ENCODE assay signal across 8 cellular contexts in the genomic region with DNA sequence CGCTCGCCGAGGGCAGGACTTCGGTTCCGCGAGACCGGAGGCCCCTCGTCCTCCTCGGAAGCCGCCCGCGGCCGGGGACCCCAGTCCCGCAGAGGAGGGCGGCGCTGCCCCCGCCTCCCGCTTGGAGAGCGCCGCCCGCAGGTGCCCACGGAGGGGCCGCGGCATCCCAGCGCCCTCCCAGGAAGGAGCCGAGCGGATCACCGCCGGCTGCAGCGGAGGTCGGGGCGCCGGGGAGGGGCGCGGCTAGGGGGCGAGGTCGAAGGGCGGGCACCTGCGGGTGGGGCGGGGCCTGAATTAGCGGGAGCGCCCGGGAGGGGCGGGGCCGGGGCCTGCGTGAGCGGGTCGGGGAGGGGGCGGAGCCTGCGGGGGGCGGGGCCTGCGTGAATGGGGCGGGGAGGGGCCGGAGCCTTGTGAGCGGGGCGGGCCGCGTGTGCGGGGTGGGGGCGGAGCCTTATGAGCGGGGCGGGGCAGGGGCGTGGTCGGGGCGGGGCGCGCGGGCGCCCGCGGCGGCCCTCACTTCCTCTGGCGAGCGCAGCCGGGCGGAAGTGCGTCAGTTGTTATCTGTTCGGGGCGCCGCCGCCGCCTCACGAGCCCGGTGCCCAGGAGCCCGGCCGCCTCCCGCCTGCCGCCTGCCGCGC. TPM values are rescaled to one million over a fixed set of nuclear protein-coding genes. Genes with fewer than 3 reads are reported as not detected.
DNase-seq lines count a peak whose midpoint lies in the region; ATAC-seq and TF ChIP-seq lines count a peak whose summit lies in the region.

TSS of gene FBRSL1 (plus strand) at position 550 of the 638 bp plus-strand sequence.

- intact Hi-C loops in A673 (cut with micrococcal nuclease; ENCODE audit: unreplicated experiment) (no loop called here), spleen (cut with DNase I; ENCODE audit: low total_unique reads) (no loop called here)

- H3K4me3 ChIP-seq in A673 (ENCODE audit: low read depth, low read length, poor library complexity, severe bottlenecking) (peak within 1 kb of the TSS; percentile 72), spleen (peak within 1 kb of the TSS; percentile 63 to 90 (median 80))

- POLR2A ChIA-PET in A673 (lab: Charles Lee; ENCODE audit: low non-redundant PET), result no interaction called here

- DNase-seq in A673 (ENCODE audit: low spot score), result peak; percentile 90
- peak; percentile 95 for DNase-seq in NCI-H345 (lab: John Stamatoyannopoulos, UW)
- peak; percentile 85 for DNase-seq in activated CD4-positive, CD25-positive, alpha-beta regulatory T cell treated with anti-CD3 and anti-CD28 coated beads, Interleukin-2, amount 50 U/mL, for 16 hours (ENCODE audit: low read depth, low spot score)
- DNase-seq in caudate nucleus (lab: John Stamatoyannopoulos, UW), result peak in 59 of 61 donors; percentile 44 to 96 (median 88)
- peak; percentile 97 for DNase-seq in islet precursor cell
- DNase-seq in spleen, result peak; percentile 98

- peaks cover 17% of the 10 kb centered on the region for H3K4me1 ChIP-seq in A673 (ENCODE audit: insufficient read depth, low read length, poor library complexity, severe bottlenecking)
- H3K4me1 ChIP-seq in spleen, result peaks cover 45 to 71% (median 61%) of the 10 kb centered on the region in 6 donors

- ATAC-seq in GM18873 (IDR thresholded peaks at IDR 0.05; ENCODE audit: low FRiP score, unreplicated experiment) (peak; percentile 43), HG03159 (IDR thresholded peaks at IDR 0.05; ENCODE audit: unreplicated experiment) (peak; percentile 59)

- CTCF ChIA-PET in A673 (lab: Charles Lee), result no interaction called here

- H3K27ac ChIP-seq in A673 (ENCODE audit: low read depth, low read length, poor library complexity, severe bottlenecking) (peak within 1 kb of the TSS; percentile 65), caudate nucleus (ENCODE audit: low read depth, low read length) (peak within 1 kb of the TSS; percentile 44), spleen (peak within 1 kb of the TSS; percentile 48 to 98 (median 96))

- H3K9me3 ChIP-seq in A673 (ENCODE audit: low read depth, low read length, poor library complexity, severe bottlenecking) (no peaks in the 10 kb centered on the region), spleen (no peaks in the 10 kb centered on the region)

- TF ChIP-seq POLR2A in spleen (IDR thresholded peaks at IDR 0.05), result peak in 2 of 3 donors; percentile 49 to 61

- BruUV-seq in A673 (replicated peaks; lab: Mats Ljungman, UMichigan), result no TSS peak

- WGBS in spleen, 5 donors, result 0 to 2% (median 1%) methylated on average over 18 to 90 of the region's 90 CpGs; no CpG with 5 or more reads in 1 of the 5 donors

- no peak for TF ChIP-seq CTCF in A673 (conservative IDR thresholded peaks at IDR 0.05; ENCODE audit: low read depth, low read length)
- TF ChIP-seq CTCF in spleen (IDR thresholded peaks at IDR 0.05 in 8 of 11, conservative IDR thresholded peaks at IDR 0.05 in 3 of 11), result no peak

- H3K27me3 ChIP-seq in A673 (replicated peaks; ENCODE audit: insufficient read depth, low read depth, low read length, poor library complexity) (no peaks in the 10 kb centered on the region), spleen (replicated peaks in 1 of 7) (no peaks in the 10 kb centered on the region)

- H3K36me3 ChIP-seq in A673 (ENCODE audit: insufficient read depth, low read length, poor library complexity, severe bottlenecking) (peaks cover 2% of the 10 kb centered on the region), spleen (peaks cover 0 to 15% (median 0%) of the 10 kb centered on the region in 6 donors)

RNA-seq across cellular contexts. Expression of gene FBRSL1, which starts in this region (rescaled TPM):
- 111 and 130 TPM in 2 replicates for total RNA-seq in A673 (2021)
- total RNA-seq in spleen, result 100 to 1,000 TPM in 1 of 7 donors, 10 to 100 TPM in 6; 28.3 to 161 (median 60.4) TPM
- 10 to 100 TPM; 14.3 to 40.3 (median 22.3) TPM for polyA plus RNA-seq in spleen

Comparison
In these comparisons a context has a peak if more than half of its experiments do, and no peak if none do; other contexts are left out.
1. Peak in every context shown above with its lines: DNase-seq, ATAC-seq, H3K4me3 ChIP-seq and H3K27ac ChIP-seq.
2. H3K27ac ChIP-seq: peak in every context shown above with its lines; median percentile 96 in spleen; 65 in A673; 44 in caudate nucleus.